21 cellular contexts compared by ENCODE assay signal in genomic region chr21:35628331-35628730, GRCh38.
DNase-seq lines count a peak whose midpoint lies in the region; ATAC-seq and TF ChIP-seq lines count a peak whose summit lies in the region.
"Had no signal": no experiment of that assay in that cellular context is flagged by ENCODE, and none has a peak within 500 bp of the region (broad histone marks: within the 10 kb centered on the region; RNA-seq: fewer than 3 reads in every experiment).

No MANE protein-coding gene starts in this region.

- no peaks in the 10 kb centered on the region for H3K79me2 ChIP-seq in mesendoderm (ENCODE audit: control insufficient read depth, insufficient read depth, low read length)

- H2BK5ac ChIP-seq in IMR-90 (ENCODE audit: low read depth, low read length, poor library complexity, severe bottlenecking) (no peak overlapping the region), mesendoderm (ENCODE audit: low read length) (no peak overlapping the region)

- H3K4ac ChIP-seq in IMR-90 (ENCODE audit: low read depth, low read length) (no peak overlapping the region), mesendoderm (ENCODE audit: low read depth, low read length) (no peak overlapping the region)

- H3K23ac ChIP-seq in IMR-90 (ENCODE audit: low read depth, low read length) (no peak overlapping the region), mesendoderm (ENCODE audit: low read length) (no peak overlapping the region)

- H3K18ac ChIP-seq in IMR-90 (ENCODE audit: low read depth, low read length) (no peak overlapping the region), mesendoderm (ENCODE audit: low read length) (peak overlapping the region; percentile 5)

- H3K79me1 ChIP-seq in IMR-90 (ENCODE audit: low read depth in 1 of 2, low read length in 2 of 2) (no peaks in the 10 kb centered on the region), mesendoderm (ENCODE audit: low read length) (no peaks in the 10 kb centered on the region)

- dilution Hi-C loops in IMR-90 (cut with HindIII; ENCODE audit: low sequenced_read_pairs, unreplicated experiment), result no loop called here

- H3K9ac ChIP-seq in IMR-90 (ENCODE audit: low read depth, low read length) (no peak overlapping the region), mesendoderm (ENCODE audit: low read length) (no peak overlapping the region)

- 0 out of 2 replicates have a peak overlapping the region, but pooled peaks have one; percentile 14 for H3K14ac ChIP-seq in IMR-90 (replicated peaks; ENCODE audit: low read depth, low read length)

- POLR2A ChIA-PET in IMR-90 (lab: Charles Lee; ENCODE audit: unreplicated experiment), result no interaction called here
- POLR2A ChIA-PET in activated CD4-positive, alpha-beta T cell treated with anti-CD3 and anti-CD28 coated beads for 36 hours (lab: Charles Lee), result no interaction called here
- POLR2A ChIA-PET in CD4-positive, alpha-beta T cell (lab: Charles Lee), result no interaction called here

- no peak overlapping the region for H3K56ac ChIP-seq in IMR-90 (ENCODE audit: extremely low read depth, insufficient read depth, low read length)
- no peak overlapping the region for H3K56ac ChIP-seq in mesendoderm (ENCODE audit: low read length)

- H3K36me3 ChIP-seq in IMR-90 (ENCODE audit: control insufficient read depth, insufficient read depth, low read length), result no peaks in the 10 kb centered on the region
- no peaks in the 10 kb centered on the region for H3K36me3 ChIP-seq in mesendoderm (ENCODE audit: control insufficient read depth, insufficient read depth, low read length)
- H3K36me3 ChIP-seq in vagina, result no peaks in the 10 kb centered on the region
- H3K36me3 ChIP-seq: Peyer's patch had no signal

- CTCF ChIA-PET in IMR-90 (lab: Yijun Ruan, JAX), result interaction anchor here (0.8 kb wide), 1 partner anchor 11 kb away, joined by 3 read pairs; no protein-coding TSS in a partner anchor
- CTCF ChIA-PET in activated CD4-positive, alpha-beta T cell treated with anti-CD3 and anti-CD28 coated beads for 36 hours (lab: Charles Lee), result interaction anchor here (0.9 to 1.0 kb wide), 2 partner anchors 140 to 935 kb away, joined by 3 read pairs; no protein-coding TSS in a partner anchor
- CTCF ChIA-PET in CD4-positive, alpha-beta T cell (lab: Charles Lee), result no interaction called here

- no peaks in the 10 kb centered on the region for H3K9me3 ChIP-seq in IMR-90 (ENCODE audit: control insufficient read depth, insufficient read depth, low read length)
- H3K9me3 ChIP-seq in vagina, result no peaks in the 10 kb centered on the region
- H3K9me3 ChIP-seq in CD4-positive, alpha-beta T cell (ENCODE audit: control insufficient read depth, low read length), result no peaks in the 10 kb centered on the region
- H3K9me3 ChIP-seq: Peyer's patch had no signal

- no peaks in the 10 kb centered on the region for H3K9me1 ChIP-seq in IMR-90 (ENCODE audit: insufficient read depth, low read length)

- no peak overlapping the region for H2AK9ac ChIP-seq in IMR-90 (replicated peaks; ENCODE audit: low read depth, low read length, poor library complexity)

- no peak overlapping the region; a peak in 1 of 4 replicates for H4K8ac ChIP-seq in IMR-90 (ENCODE audit: low read depth in 2 of 2, low read length in 2 of 2)
- H4K8ac ChIP-seq in mesendoderm (ENCODE audit: low read depth, low read length), result no peak overlapping the region

- H3K4me1 Mint-ChIP-seq in activated CD4-positive, alpha-beta T cell treated with anti-CD3 and anti-CD28 coated beads for 36 hours, result no peaks in the 10 kb centered on the region
- H3K4me1 Mint-ChIP-seq in CD4-positive, alpha-beta T cell (ENCODE audit: low read depth), result no peaks in the 10 kb centered on the region
- H3K4me1 Mint-ChIP-seq: CD14-positive monocyte, IgD-negative memory B cell had no signal

- H3K4me3 ChIP-seq in IMR-90 (ENCODE audit: insufficient read depth, low read depth, low read length), result no peak overlapping the region
- no peak overlapping the region for H3K4me3 ChIP-seq in mesendoderm (ENCODE audit: low read length)
- no peak overlapping the region for H3K4me3 ChIP-seq in vagina
- H3K4me3 ChIP-seq: Peyer's patch had no signal

- no CpG with 5 or more reads among the region's 2 CpGs for WGBS in IMR-90 (ENCODE audit: extremely low coverage in 2 of 2, insufficient read length in 1 of 2), 2 experiments
- no CpG with 5 or more reads among the region's 2 CpGs for WGBS in mesendoderm (ENCODE audit: extremely low coverage, insufficient coverage, low lambda C conversion rate)

- no peak overlapping the region for H4K91ac ChIP-seq in IMR-90 (ENCODE audit: insufficient read depth, low read depth, low read length)

- peaks cover 12% of the 10 kb centered on the region for H3K27me3 Mint-ChIP-seq in activated CD4-positive, alpha-beta T cell treated with anti-CD3 and anti-CD28 coated beads for 36 hours
- H3K27me3 Mint-ChIP-seq in CD4-positive, alpha-beta T cell, result peaks cover 6% of the 10 kb centered on the region

- no peak overlapping the region for H2BK20ac ChIP-seq in IMR-90 (ENCODE audit: low read depth, low read length)

- H4K20me1 ChIP-seq in IMR-90 (ENCODE audit: insufficient read depth, low read length), result no peaks in the 10 kb centered on the region

- H4K5ac ChIP-seq in IMR-90 (ENCODE audit: low read depth, low read length), result peak overlapping the region; percentile 43; the same call in 1 of the 2 replicates
- no peak overlapping the region for H4K5ac ChIP-seq in mesendoderm (ENCODE audit: low read length)

- no peaks in the 10 kb centered on the region for H3K36me3 Mint-ChIP-seq in activated CD4-positive, alpha-beta T cell treated with anti-CD3 and anti-CD28 coated beads for 36 hours (ENCODE audit: low read depth)
- H3K36me3 Mint-ChIP-seq in CD4-positive, alpha-beta T cell (ENCODE audit: low read depth), result no peaks in the 10 kb centered on the region
- H3K36me3 Mint-ChIP-seq: CD14-positive monocyte, IgD-negative memory B cell had no signal

- TF ChIP-seq CTCF in IMR-90 (conservative IDR thresholded peaks at IDR 0.05; ENCODE audit: low read depth, low read length) (no peak), vagina (IDR thresholded peaks at IDR 0.05) (no peak)
- no peak for TF ChIP-seq CTCF in CD4-positive, alpha-beta T cell (IDR thresholded peaks at IDR 0.05)

- peak; percentile 59 for ATAC-seq in IMR-90 (ENCODE audit: low read depth)
- no peak for ATAC-seq in activated CD4-positive, alpha-beta T cell treated with anti-CD3 and anti-CD28 coated beads for 36 hours
- no peak for ATAC-seq in CD4-positive, alpha-beta T cell (ENCODE audit: poor library complexity)
- ATAC-seq: Right ventricle myocardium inferior had no signal

- TF ChIP-seq POLR2A in IMR-90 (IDR thresholded peaks at IDR 0.05; ENCODE audit: low read depth, low read length) (no peak), vagina (IDR thresholded peaks at IDR 0.05) (no peak)

- H3K27ac ChIP-seq in IMR-90 (ENCODE audit: insufficient read depth, low read length), result no peak overlapping the region
- no peak overlapping the region for H3K27ac ChIP-seq in mesendoderm (ENCODE audit: low read depth, low read length)
- H3K27ac ChIP-seq in vagina, result no peak overlapping the region
- H3K27ac ChIP-seq in CD4-positive, alpha-beta T cell (ENCODE audit: low read depth, low read length), result no peak overlapping the region
- H3K27ac ChIP-seq: 22Rv1, Peyer's patch had no signal

- no peak overlapping the region for H2AFZ ChIP-seq in IMR-90 (replicated peaks; ENCODE audit: low read length, poor library complexity)

- H3K4me3 Mint-ChIP-seq in activated CD4-positive, alpha-beta T cell treated with anti-CD3 and anti-CD28 coated beads for 36 hours, result no peak overlapping the region
- no peak overlapping the region for H3K4me3 Mint-ChIP-seq in CD4-positive, alpha-beta T cell
- H3K4me3 Mint-ChIP-seq: CD14-positive monocyte, H9, IgD-negative memory B cell had no signal

- no peak overlapping the region for H2AK5ac ChIP-seq in IMR-90 (ENCODE audit: low read depth, low read length)
- no peak overlapping the region for H2AK5ac ChIP-seq in mesendoderm (ENCODE audit: low read length)

- H2BK15ac ChIP-seq in IMR-90 (ENCODE audit: low read depth, low read length), result no peak overlapping the region
- H2BK15ac ChIP-seq in mesendoderm (replicated peaks; ENCODE audit: low read depth), result no peak overlapping the region

- in situ Hi-C loops in IMR-90 (cut with MboI; ENCODE audit: low sequenced_read_pairs), result no loop called here

- H3K4me1 ChIP-seq in IMR-90 (ENCODE audit: control insufficient read depth, insufficient read depth, low read length), result peaks cover 3% of the 10 kb centered on the region
- no peaks in the 10 kb centered on the region for H3K4me1 ChIP-seq in mesendoderm (ENCODE audit: control insufficient read depth, low read depth, low read length)
- no peaks in the 10 kb centered on the region for H3K4me1 ChIP-seq in vagina
- H3K4me1 ChIP-seq: Peyer's patch had no signal

- H3K4me2 ChIP-seq in IMR-90 (ENCODE audit: low read depth, low read length) (no peak overlapping the region), mesendoderm (ENCODE audit: low read length) (no peak overlapping the region)

- DNase-seq in A172 (ENCODE audit: low spot score) (peak; percentile 68), IMR-90 (no peak), amniotic epithelial cell (ENCODE audit: low read depth) (peak; percentile 41), mesendoderm (peak; percentile 43), vagina (ENCODE audit: extremely low spot score in 2 of 2) (no peak)
- DNase-seq in activated CD4-positive, alpha-beta T cell treated with anti-CD3 and anti-CD28 coated beads for 36 hours, result no peak
- no peak for DNase-seq in CD4-positive, alpha-beta T cell
- DNase-seq in activated CD4-positive, alpha-beta T cell treated with anti-CD3 and anti-CD28 coated beads, Interleukin-2, amount 50 U/mL, for 48 hours, result no peak
- DNase-seq: COR-L47, H9, Karpas-422, NCI-H1092, NCI-H1436 treated with DMSO at 0.1 percent for 48 hours, NCI-H2029, NCI-H2171, NCI-H446, Peyer's patch had no signal

- H3K27ac Mint-ChIP-seq in activated CD4-positive, alpha-beta T cell treated with anti-CD3 and anti-CD28 coated beads for 36 hours, result no peak overlapping the region
- no peak overlapping the region for H3K27ac Mint-ChIP-seq in CD4-positive, alpha-beta T cell
- H3K27ac Mint-ChIP-seq: CD14-positive monocyte, IgD-negative memory B cell had no signal

- no peak for TF ChIP-seq RAD21 in IMR-90 (IDR thresholded peaks at IDR 0.05; ENCODE audit: low read length)

- H3K27me3 ChIP-seq in IMR-90 (ENCODE audit: control insufficient read depth, insufficient read depth, low read length) (no peaks in the 10 kb centered on the region), mesendoderm (ENCODE audit: insufficient read depth, low read length, poor library complexity) (no peaks in the 10 kb centered on the region), vagina (no peaks in the 10 kb centered on the region)
- H3K27me3 ChIP-seq in CD4-positive, alpha-beta T cell (ENCODE audit: control insufficient read depth, insufficient read depth, low read length), result no peaks in the 10 kb centered on the region
- H3K27me3 ChIP-seq: Peyer's patch had no signal

- no peaks in the 10 kb centered on the region for H3K9me3 Mint-ChIP-seq in activated CD4-positive, alpha-beta T cell treated with anti-CD3 and anti-CD28 coated beads for 36 hours (ENCODE audit: low read depth)
- no peaks in the 10 kb centered on the region for H3K9me3 Mint-ChIP-seq in CD4-positive, alpha-beta T cell
- H3K9me3 Mint-ChIP-seq: CD14-positive monocyte, H9, IgD-negative memory B cell had no signal

- H2BK120ac ChIP-seq in IMR-90 (ENCODE audit: low read depth, low read length) (no peak overlapping the region), mesendoderm (ENCODE audit: low read depth, low read length) (no peak overlapping the region)

- intact Hi-C loops in IMR-90 (cut with micrococcal nuclease) (no loop called here), vagina (cut with DNase I) (no loop called here)
- intact Hi-C loops in activated CD4-positive, alpha-beta T cell treated with anti-CD3 and anti-CD28 coated beads for 36 hours (cut with DNase I, micrococcal nuclease), result no loop called here
- intact Hi-C loops in CD4-positive, alpha-beta T cell (cut with DNase I, micrococcal nuclease), result no loop called here

- BruUV-seq in IMR-90 (replicated peaks; lab: Mats Ljungman, UMichigan), result no TSS peak

Comparison
In these comparisons a context has a peak if more than half of its experiments do, and no peak if none do; other contexts are left out.
1. DNase-seq: peak in A172 (single experiment), amniotic epithelial cell (single experiment) and mesendoderm (single experiment); none in IMR-90 (single experiment), activated CD4-positive, alpha-beta T cell treated with anti-CD3 and anti-CD28 coated beads for 36 hours (single experiment), vagina (0 of 2), CD4-positive, alpha-beta T cell (0 of 10) and activated CD4-positive, alpha-beta T cell treated with anti-CD3 and anti-CD28 coated beads, Interleukin-2, amount 50 U/mL, for 48 hours (0 of 2).